ENCODE assay signal across 8 cellular contexts in the genomic region with DNA sequence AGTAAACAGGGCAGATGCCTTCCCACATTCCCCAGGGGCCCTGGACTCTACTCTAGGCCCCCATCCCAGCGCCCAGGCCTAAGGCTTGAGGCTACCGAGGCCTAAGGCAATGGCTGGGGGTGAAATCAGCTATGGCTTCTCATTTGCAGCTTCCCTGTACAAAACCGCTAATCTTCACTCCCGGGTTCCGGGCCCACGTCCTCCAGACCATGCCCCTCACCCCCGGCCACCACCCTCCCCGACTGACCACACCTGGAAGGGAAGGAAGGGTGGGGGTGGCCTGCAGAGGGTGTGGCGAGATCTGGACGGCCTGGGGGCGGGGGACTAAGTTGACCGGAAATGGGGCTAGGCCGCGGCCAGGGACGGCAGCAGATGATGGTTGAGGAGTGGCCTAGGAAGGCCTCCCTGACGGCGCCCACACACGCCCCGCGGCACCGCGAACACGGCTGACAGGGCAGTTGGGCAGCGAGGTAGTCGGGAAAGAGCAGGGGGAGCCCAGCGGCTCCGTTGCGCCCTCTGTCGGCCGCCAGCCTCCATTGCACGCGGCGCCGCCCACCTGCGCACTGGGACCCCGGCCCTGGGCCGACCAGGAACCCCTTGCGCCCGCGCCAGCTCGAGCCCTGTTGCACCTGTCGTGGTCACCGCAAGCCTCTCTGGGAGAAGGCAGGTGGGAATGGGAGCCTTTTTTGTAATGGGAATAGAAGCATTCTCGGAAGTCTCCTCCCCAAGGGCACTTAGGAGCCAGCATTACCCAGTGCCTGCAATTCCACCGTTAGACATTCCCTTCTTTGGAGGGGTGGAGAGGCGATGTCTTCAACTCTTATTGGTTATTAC.
DNase-seq lines count a peak whose midpoint lies in the region; ATAC-seq and TF ChIP-seq lines count a peak whose summit lies in the region.

No MANE protein-coding gene starts in this region.

- in situ Hi-C loops in Caki2 (cut with HindIII; ENCODE audit: low pct_unique_long_range_greater_than_20kb, low sequenced_read_pairs) = no loop called here

- no peaks in the 10 kb centered on the region for H3K9me3 ChIP-seq in Loucy (ENCODE audit: insufficient read depth, low read depth, low read length)
- no peaks in the 10 kb centered on the region for H3K9me3 ChIP-seq in psoas muscle

- POLR2A ChIA-PET in T-cell (lab: Charles Lee) = no interaction called here

- H3K4me3 ChIP-seq in Loucy (ENCODE audit: low read length, poor library complexity, severe bottlenecking) (no peak overlapping the region), psoas muscle (peak overlapping the region; percentile 49)

- H3K4me1 ChIP-seq in Loucy (ENCODE audit: insufficient read depth, low read length, poor library complexity, severe bottlenecking) (peaks cover 6% of the 10 kb centered on the region), psoas muscle (peaks cover 34% of the 10 kb centered on the region)

- H3K36me3 ChIP-seq in Loucy (ENCODE audit: insufficient read depth, low read length) (no peaks in the 10 kb centered on the region), psoas muscle (ENCODE audit: insufficient read depth in 1 of 2, low read depth in 1 of 2) (no peaks in the 10 kb centered on the region)

- H3K27me3 Mint-ChIP-seq in T-cell = no peaks in the 10 kb centered on the region

- H3K36me3 Mint-ChIP-seq in T-cell = no peaks in the 10 kb centered on the region

- ATAC-seq in GM21515 (IDR thresholded peaks at IDR 0.05; ENCODE audit: unreplicated experiment) (peak; percentile 53), T-cell (replicated peaks in 1 of 4) (peak; percentile 81 to 88 (median 86)), left ventricle myocardium superior (peak; percentile 81), psoas muscle (peak; percentile 64 to 81 (median 75)), GM18858 (IDR thresholded peaks at IDR 0.05; ENCODE audit: unreplicated experiment) (no peak)

- peak overlapping the region; percentile 50 for H3K4me2 ChIP-seq in Loucy (ENCODE audit: low read depth, low read length, poor library complexity, severe bottlenecking)

- H3K27ac ChIP-seq in psoas muscle = peak overlapping the region; percentile 95

- H3K79me2 ChIP-seq in Loucy (ENCODE audit: insufficient read depth, low read length) = no peaks in the 10 kb centered on the region

- H3K27me3 ChIP-seq in Loucy (ENCODE audit: insufficient read depth, low read length, poor library complexity, severe bottlenecking) (no peaks in the 10 kb centered on the region), psoas muscle (ENCODE audit: insufficient read depth in 3 of 3, low read length in 2 of 3) (no peaks in the 10 kb centered on the region)

- no peaks in the 10 kb centered on the region for H3K9me3 Mint-ChIP-seq in T-cell

- H3K4me3 Mint-ChIP-seq in T-cell = peak overlapping the region; percentile 43 to 63 (median 57)

- CTCF ChIA-PET in T-cell (lab: Charles Lee) = interaction anchor here in 1 of 2 donors (1.0 to 2.0 kb wide), 2 partner anchors 11 to 289 kb away, joined by 4 to 7 read pairs; no protein-coding TSS in a partner anchor

- H2AFZ ChIP-seq in Loucy (ENCODE audit: low read length) = peak overlapping the region; percentile 78; the same call in 1 of the 2 replicates

- H3K27ac Mint-ChIP-seq in T-cell = no peak overlapping the region

- TF ChIP-seq CTCF in Loucy (conservative IDR thresholded peaks at IDR 0.05; ENCODE audit: low read length) (peak; percentile 85), psoas muscle (IDR thresholded peaks at IDR 0.05) (peak; percentile 100)

- no peaks in the 10 kb centered on the region for H3F3A ChIP-seq in Loucy (ENCODE audit: low read depth)

- no peaks in the 10 kb centered on the region for H4K20me1 ChIP-seq in Loucy (ENCODE audit: insufficient read depth, low read length, poor library complexity, severe bottlenecking)

- peak; percentile 75 for DNase-seq in Caki2 (ENCODE audit: low read depth)
- peak in 33 of 34 experiments; percentile 12 to 62 (median 41) for DNase-seq in T-cell
- DNase-seq in amniotic epithelial cell (ENCODE audit: low read depth) = peak; percentile 53
- peak; percentile 84 for DNase-seq in left ventricle myocardium superior
- DNase-seq in psoas muscle = peak; percentile 76 to 85

- H3K9ac ChIP-seq in Loucy (ENCODE audit: low read depth, low read length, poor library complexity, severe bottlenecking) = no peak overlapping the region

- H3K9me2 ChIP-seq in Loucy (replicated peaks; ENCODE audit: low read depth, low read length) = no peaks in the 10 kb centered on the region

- peaks cover 2 to 7% (median 5%) of the 10 kb centered on the region in 3 donors for H3K4me1 Mint-ChIP-seq in T-cell

- WGBS in psoas muscle, 3 donors = 9 to 15% (median 14%) methylated on average over 41 to 46 of the region's 46 CpGs

- intact Hi-C loops in left ventricle myocardium superior (cut with micrococcal nuclease) = no loop called here
- intact Hi-C loops in psoas muscle (cut with DNase I) = loop anchor here (2.0 to 5.0 kb wide), 3 partner anchors 45 to 257 kb away; no protein-coding TSS in a partner anchor
